8 cellular contexts compared by ENCODE assay signal in the genomic region with DNA sequence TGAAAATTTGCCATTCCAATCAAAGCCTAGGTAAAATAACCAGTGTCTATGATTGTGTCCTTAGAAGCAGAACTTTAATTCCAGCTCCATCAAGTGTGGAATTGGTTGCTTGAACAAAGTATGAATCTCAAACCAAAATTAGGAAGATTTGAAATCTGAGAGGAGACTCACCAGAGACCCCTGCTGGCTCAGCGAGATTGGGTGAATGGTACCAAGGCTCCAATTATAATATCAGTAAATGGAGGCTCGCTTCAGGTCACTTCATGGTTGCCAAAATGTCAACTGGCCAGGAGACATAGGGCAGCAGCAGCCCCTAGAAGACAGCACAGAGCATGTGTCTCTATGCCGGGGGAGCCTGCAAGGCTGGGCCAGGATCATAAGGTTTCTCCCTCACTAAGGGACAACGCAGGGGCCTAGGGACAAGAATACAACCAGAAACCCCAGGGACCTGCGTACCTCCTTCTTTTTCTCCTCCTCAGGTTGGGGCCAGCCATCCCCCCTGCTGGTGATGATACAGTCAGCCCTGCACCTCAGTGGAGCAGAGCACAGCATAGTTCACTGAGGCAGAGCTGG. TPM values are rescaled to one million over a fixed set of nuclear protein-coding genes. Genes with fewer than 3 reads are reported as not detected.
DNase-seq lines count a peak whose midpoint lies in the region; ATAC-seq and TF ChIP-seq lines count a peak whose summit lies in the region.

No MANE protein-coding gene starts in this region.

- no peaks in the 10 kb centered on the region for H3K9me3 ChIP-seq in BE2C

- no peak overlapping the region for H3K27ac ChIP-seq in RWPE1

- POLR2A ChIA-PET in RWPE1 (lab: Yijun Ruan, JAX; ENCODE audit: low non-redundant PET): no interaction called here

- H3K4me1 Mint-ChIP-seq in HFFc6 (ENCODE audit: low read depth): no peaks in the 10 kb centered on the region

- H3K27me3 Mint-ChIP-seq in HFFc6 (ENCODE audit: insufficient read depth): no peaks in the 10 kb centered on the region

- H3K4me3 Mint-ChIP-seq in HFFc6: no peak overlapping the region

- H3K36me3 Mint-ChIP-seq in HFFc6 (ENCODE audit: low read depth): peaks cover 5% of the 10 kb centered on the region; the same call in 1 of the 2 replicates

- DNase-seq in BE2C (no peak), HFFc6 (no peak), left lobe of liver (ENCODE audit: low spot score) (no peak), RWPE1 (ENCODE audit: low spot score) (no peak), midbrain (lab: John Stamatoyannopoulos, UW) (no peak), Right ventricle myocardium superior (no peak)
- peak; percentile 8 for DNase-seq in activated T-helper 9 cell treated with anti-CD3 and anti-CD28 coated beads, Interleukin-2, amount 50 U/mL, for 16 hours (ENCODE audit: low read depth)

- no peaks in the 10 kb centered on the region for H3K4me1 ChIP-seq in BE2C

- no peak overlapping the region for H3K27ac Mint-ChIP-seq in HFFc6

- no peaks in the 10 kb centered on the region for H3K9me3 Mint-ChIP-seq in HFFc6

- ATAC-seq in left lobe of liver: peak; percentile 79
- no peak for ATAC-seq in GM21723 (IDR thresholded peaks at IDR 0.05; ENCODE audit: unreplicated experiment)
- no peak for ATAC-seq in Right ventricle myocardium superior (ENCODE audit: poor library complexity)

- no peak overlapping the region for H3K4me3 ChIP-seq in BE2C (ENCODE audit: low read depth, low read length)

- H3K27me3 ChIP-seq in BE2C: no peaks in the 10 kb centered on the region

- intact Hi-C loops in Right ventricle myocardium superior (cut with DNase I): no loop called here

- TF ChIP-seq CTCF in BE2C (IDR thresholded peaks at IDR 0.05; ENCODE audit: low read depth, low read length): peak; percentile 61
- peak; percentile 68 for TF ChIP-seq CTCF in HFFc6 (IDR thresholded peaks at IDR 0.05)
- no peak; the same call in 1 of the 2 replicates for TF ChIP-seq CTCF in RWPE1 (conservative IDR thresholded peaks at IDR 0.05; ENCODE audit: low read depth)

- peaks cover 46% of the 10 kb centered on the region for H3K36me3 ChIP-seq in BE2C

- CTCF ChIA-PET in RWPE1 (lab: Yijun Ruan, JAX): interaction anchor here (0.5 kb wide), 1 partner anchor 19 kb away, joined by 3 read pairs; no protein-coding TSS in a partner anchor

RNA-seq across cellular contexts. Expression of a gene that starts 14.0 kb away (rescaled TPM):
- polyA plus RNA-seq in BE2C (2012; ENCODE audit: insufficient read depth, insufficient read length, low read depth): 1.6 TPM
- 10 to 100 TPM in 5 of 6 experiments, 1 to 10 TPM in 1; 6.6 to 13.3 (median 12.9) TPM for total RNA-seq in HFFc6 (2021; fragmentation: NEBNext Ultra II Directional; extraction: Animal tissue kit (Norgen Biotek cat#: 25700))
- total RNA-seq in left lobe of liver: 2.2 TPM
- total RNA-seq in Right ventricle myocardium superior: 4.5 TPM
